In genomic region chr16:57092786-57093301, GRCh38 we compare ENCODE assay signal across 8 cellular contexts. TPM values are rescaled to one million over a fixed set of nuclear protein-coding genes. Genes with fewer than 3 reads are reported as not detected.
A peak's percentile ranks its signal among the peaks of the same experiment; 100 is the strongest.
DNase-seq lines count a peak whose midpoint lies in the region; ATAC-seq and TF ChIP-seq lines count a peak whose summit lies in the region.

No MANE protein-coding gene starts in this region.

- H3K4me3 Mint-ChIP-seq in endothelial cell (ENCODE audit: unreplicated experiment): peak overlapping the region; percentile 96

- TF ChIP-seq EP300 in Ishikawa (IDR thresholded peaks at IDR 0.05; ENCODE audit: borderline replicate concordance): no peak

- H3K27me3 ChIP-seq in muscle layer of duodenum (ENCODE audit: low read depth, low read length) (no peaks in the 10 kb centered on the region), stomach smooth muscle (ENCODE audit: control insufficient read depth in 1 of 2, insufficient read depth in 2 of 2, low read length in 2 of 2) (no peaks in the 10 kb centered on the region)

- peaks cover 20 to 26% of the 10 kb centered on the region in 2 donors for H3K4me1 ChIP-seq in muscle layer of duodenum (ENCODE audit: control insufficient read depth in 1 of 2, insufficient read depth in 2 of 2, low read length in 2 of 2)
- H3K4me1 ChIP-seq in stomach smooth muscle (ENCODE audit: control insufficient read depth, insufficient read depth, low read length): peaks cover 23% of the 10 kb centered on the region

- DNase-seq in NCI-H146 (lab: John Stamatoyannopoulos, UW) (peak; percentile 32), NCI-H146 treated with DMSO at 0.1 percent for 48 hours (lab: John Stamatoyannopoulos, UW; ENCODE audit: unreplicated experiment) (no peak), endothelial cell (ENCODE audit: low spot score) (peak; percentile 62)
- peak; percentile 50 to 54 for DNase-seq in activated CD4-positive, alpha-beta T cell treated with anti-CD3 and anti-CD28 coated beads, Interleukin-2, amount 50 U/mL, for 48 hours

- ATAC-seq in HG02938 (IDR thresholded peaks at IDR 0.05; ENCODE audit: unreplicated experiment): no peak

- peaks cover 8% of the 10 kb centered on the region for H3K27me3 Mint-ChIP-seq in endothelial cell (ENCODE audit: unreplicated experiment)

- no peak overlapping the region for H3K27ac Mint-ChIP-seq in endothelial cell (ENCODE audit: unreplicated experiment)

- H3K27ac ChIP-seq in muscle layer of duodenum (ENCODE audit: low read length) (no peak overlapping the region), stomach smooth muscle (ENCODE audit: low read length) (no peak overlapping the region)

- TF ChIP-seq CTCF in endothelial cell (IDR thresholded peaks at IDR 0.05; ENCODE audit: unreplicated experiment): peak; percentile 74

- no peaks in the 10 kb centered on the region for H3K9me3 ChIP-seq in muscle layer of duodenum (ENCODE audit: control insufficient read depth in 1 of 2, low read length in 2 of 2)
- H3K9me3 ChIP-seq in stomach smooth muscle (ENCODE audit: control insufficient read depth in 2 of 2, low read length in 2 of 2): no peaks in the 10 kb centered on the region

- peak overlapping the region in 1 of 2 donors; percentile 1 for H3K9ac ChIP-seq in stomach smooth muscle (ENCODE audit: low read length in 2 of 2)

- peaks cover 4% of the 10 kb centered on the region for H3K36me3 Mint-ChIP-seq in endothelial cell (ENCODE audit: low read depth, unreplicated experiment)

- peak; percentile 15; the same call in 1 of the 2 replicates for TF ChIP-seq RAD21 in Ishikawa (IDR thresholded peaks at IDR 0.05; ENCODE audit: low read depth)

- H3K4me3 ChIP-seq in muscle layer of duodenum (ENCODE audit: low read depth in 1 of 2, low read length in 2 of 2) (peak overlapping the region; percentile 50 to 66), stomach smooth muscle (ENCODE audit: low read length in 2 of 2) (peak overlapping the region; percentile 59 to 77)

- no peaks in the 10 kb centered on the region for H3K36me3 ChIP-seq in muscle layer of duodenum (ENCODE audit: control insufficient read depth in 1 of 2, insufficient read depth in 2 of 2, low read length in 2 of 2)
- no peaks in the 10 kb centered on the region for H3K36me3 ChIP-seq in stomach smooth muscle (ENCODE audit: control insufficient read depth in 2 of 2, insufficient read depth in 2 of 2, low read length in 2 of 2)

- no peaks in the 10 kb centered on the region for H3K9me3 Mint-ChIP-seq in endothelial cell (ENCODE audit: unreplicated experiment)

- H3K4me1 Mint-ChIP-seq in endothelial cell (ENCODE audit: unreplicated experiment): peaks cover 30% of the 10 kb centered on the region

TF ChIP-seq in Ishikawa, 13 proteins besides CTCF, POLR2A, EP300 and RAD21:
- TF ChIP-seq YY1 (IDR thresholded peaks at IDR 0.05; ENCODE audit: low read depth) (no peak), ZBTB7A (IDR thresholded peaks at IDR 0.05; ENCODE audit: low read depth) (0 out of 2 replicates have a peak, but pooled peaks have one; percentile 85)

RNA-seq across cellular contexts. Expression of gene CPNE2, which starts 0.5 kb away (rescaled TPM):
- total RNA-seq in endothelial cell (ENCODE audit: unreplicated experiment): 145 TPM
